In genomic region chr2:223846524-223846923, GRCh38 we compare ENCODE assay signal across 14 cellular contexts. TPM values are rescaled to one million over a fixed set of nuclear protein-coding genes. Genes with fewer than 3 reads are reported as not detected.
DNase-seq lines count a peak whose midpoint lies in the region; ATAC-seq and TF ChIP-seq lines count a peak whose summit lies in the region.
"Had no signal": no experiment of that assay in that cellular context is flagged by ENCODE, and none has a peak within 500 bp of the region (broad histone marks: within the 10 kb centered on the region; RNA-seq: fewer than 3 reads in every experiment).

No MANE protein-coding gene starts in this region.

- no peaks in the 10 kb centered on the region for H3K79me2 ChIP-seq in fibroblast of lung (ENCODE audit: control insufficient read depth, insufficient read depth, low read length)

- H3K36me3 ChIP-seq in fibroblast of lung (ENCODE audit: control insufficient read depth, insufficient read depth, low read length), result no peaks in the 10 kb centered on the region
- peaks cover 0 to under 1% (median 0%) of the 10 kb centered on the region in 4 donors for H3K36me3 ChIP-seq in esophagus muscularis mucosa

- no peak overlapping the region for H2AFZ ChIP-seq in fibroblast of lung (ENCODE audit: low read length)

- no peaks in the 10 kb centered on the region for H3K4me1 ChIP-seq in fibroblast of lung (ENCODE audit: control insufficient read depth, extremely low read depth, insufficient read depth, low read length)
- H3K4me1 ChIP-seq in esophagus muscularis mucosa, result no peaks in the 10 kb centered on the region

- H3K9me3 ChIP-seq in fibroblast of lung (ENCODE audit: control insufficient read depth, insufficient read depth, low read depth, low read length) (no peaks in the 10 kb centered on the region), esophagus muscularis mucosa (no peaks in the 10 kb centered on the region)

- H4K20me1 ChIP-seq in fibroblast of lung (ENCODE audit: control insufficient read depth, extremely low read depth, insufficient read depth, low read length), result no peaks in the 10 kb centered on the region

- TF ChIP-seq EP300 in esophagus muscularis mucosa (IDR thresholded peaks at IDR 0.05), result no peak

- ATAC-seq in GM21619 (IDR thresholded peaks at IDR 0.05; ENCODE audit: unreplicated experiment), result no peak
- ATAC-seq: naive thymus-derived CD4-positive, alpha-beta T cell had no signal

- H3K4me3 ChIP-seq in fibroblast of lung (replicated peaks in 1 of 4; ENCODE audit: control extremely low read depth in 1 of 4, insufficient read depth in 1 of 4, low read depth in 3 of 4, low read length in 4 of 4) (no peak overlapping the region), esophagus muscularis mucosa (no peak overlapping the region)

- H3K27ac ChIP-seq in fibroblast of lung (ENCODE audit: insufficient read depth, low read length) (peak overlapping the region; percentile 28), esophagus muscularis mucosa (replicated peaks in 1 of 4) (no peak overlapping the region)

- H3K9ac ChIP-seq in fibroblast of lung (ENCODE audit: insufficient read depth, low read length), result no peak overlapping the region

- intact Hi-C loops in esophagus muscularis mucosa (cut with DNase I), result no loop called here

- WGBS in esophagus muscularis mucosa, result 90% methylated on average over 1 of the region's 1 CpG

- H3K4me2 ChIP-seq in fibroblast of lung (ENCODE audit: extremely low read depth, insufficient read depth, low read length), result no peak overlapping the region

- H3K27me3 ChIP-seq in fibroblast of lung (ENCODE audit: control insufficient read depth, insufficient read depth, low read length) (no peaks in the 10 kb centered on the region), esophagus muscularis mucosa (no peaks in the 10 kb centered on the region)

- peak; percentile 94 for DNase-seq in EH (ENCODE audit: low read depth)
- DNase-seq in RKO (ENCODE audit: low spot score), result peak; percentile 62
- peak; percentile 72 to 93 for DNase-seq in fibroblast of lung (ENCODE audit: low read depth in 2 of 2)
- peak; percentile 79 for DNase-seq in renal cortical epithelial cell (ENCODE audit: low read depth)
- no peak for DNase-seq in MV-4-11 (lab: John Stamatoyannopoulos, UW)
- DNase-seq in NCI-H1417 (lab: John Stamatoyannopoulos, UW), result no peak
- no peak for DNase-seq in esophagus muscularis mucosa (ENCODE audit: extremely low spot score)
- DNase-seq: activated CD4-positive, alpha-beta T cell treated with anti-CD3 and anti-CD28 coated beads, Interleukin-2, amount 10 ng/mL, durations not matched to agents 7 days and 5 days; activated naive CD4-positive, alpha-beta T cell treated with Interleukin-2 at 50 U/mL for 16 hours; DMS 273 treated with DMSO at 0.1 percent for 48 hours; naive thymus-derived CD4-positive, alpha-beta T cell; NCI-H1092 treated with DMSO at 0.1 percent for 48 hours; NCI-H526 treated with DMSO at 0.1 percent for 48 hours had no signal

- no peak for TF ChIP-seq POLR2A in esophagus muscularis mucosa (IDR thresholded peaks at IDR 0.05; ENCODE audit: low read depth)

- no peak for TF ChIP-seq CTCF in fibroblast of lung (conservative IDR thresholded peaks at IDR 0.05 in 1 of 2, IDR thresholded peaks at IDR 0.05 in 1 of 2; ENCODE audit: low read depth in 1 of 2, low read length in 2 of 2)
- TF ChIP-seq CTCF in esophagus muscularis mucosa (IDR thresholded peaks at IDR 0.05), result no peak

RNA-seq across cellular contexts. Expression of gene AP1S3, which starts 9.1 kb away (rescaled TPM):
- 3.3 TPM in 2 replicates for total RNA-seq in fibroblast of lung
- polyA plus RNA-seq in fibroblast of lung, result 2.9 and 6.3 TPM in 2 replicates
- 3.1 and 4.8 TPM in 2 replicates for polyA plus RNA-seq in fibroblast of lung (2012)
- 0.48 TPM in 1 of 2 replicates, not detected in the other for polyA minus RNA-seq in fibroblast of lung (ENCODE audit: low replicate concordance)
- 48.0 and 50.9 TPM in 2 replicates for total RNA-seq in renal cortical epithelial cell
- 1 to 10 TPM in 2 of 4 donors, under 1 TPM in 2; 0.40 to 2.7 (median 0.85) TPM for total RNA-seq in esophagus muscularis mucosa

Comparison
In these comparisons a context has a peak if more than half of its experiments do, and no peak if none do; other contexts are left out.
1. DNase-seq: peak in EH (single experiment), RKO (single experiment), fibroblast of lung (2 of 2) and renal cortical epithelial cell (single experiment); none in MV-4-11 (single experiment), NCI-H1417 (0 of 3) and esophagus muscularis mucosa (single experiment).
2. RNA of gene AP1S3, which starts 9.1 kb away (total RNA-seq): 48.0 to 50.9 TPM in renal cortical epithelial cell; 3.3 TPM in fibroblast of lung and 0.40 to 2.7 TPM in esophagus muscularis mucosa; every median in the first group is over 10 times any median in the second.